Comparison of ENCODE assay signal across 8 cellular contexts in the genomic region with DNA sequence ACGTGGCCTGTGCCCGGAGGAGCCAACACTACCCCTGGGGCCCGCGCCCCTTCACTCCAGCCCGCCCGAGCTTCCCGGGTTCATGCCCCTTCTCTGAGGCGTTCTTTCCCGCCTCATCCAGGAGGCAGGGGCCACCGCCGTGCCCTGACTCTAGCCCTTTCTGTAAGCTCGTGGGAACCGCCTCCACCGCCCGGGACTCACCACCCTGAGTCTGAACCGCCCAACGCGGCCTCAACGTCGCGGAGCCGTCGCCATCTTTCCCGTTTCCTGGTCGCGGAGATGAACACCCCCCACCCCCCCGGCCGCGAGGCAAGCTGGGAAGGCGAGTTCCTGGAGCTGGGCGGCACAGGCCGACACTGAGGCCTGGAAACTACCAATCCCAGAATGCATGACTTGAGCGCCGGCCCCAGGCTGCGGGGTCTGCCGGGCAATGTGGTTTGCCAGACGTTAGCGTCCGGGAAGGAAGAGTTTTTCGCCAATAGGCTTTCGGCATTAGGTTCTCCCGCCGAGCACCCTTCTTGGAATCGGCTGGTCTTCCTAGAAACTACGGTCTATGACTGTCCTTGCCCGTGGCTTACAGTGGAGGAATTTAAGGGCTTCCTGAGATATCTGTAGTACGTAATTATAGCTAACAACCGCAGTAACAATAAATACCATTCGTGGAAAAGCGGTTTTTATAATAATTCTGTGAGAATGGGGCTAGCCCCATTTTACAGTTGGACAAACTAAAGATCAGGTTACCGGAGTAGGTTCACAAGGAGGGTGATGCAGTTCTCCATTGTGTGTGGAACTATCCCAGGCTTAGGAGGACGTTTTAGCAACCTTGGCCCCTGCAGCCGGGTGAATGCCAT. TPM values are rescaled to one million over a fixed set of nuclear protein-coding genes. Genes with fewer than 3 reads are reported as not detected.
A peak's percentile ranks its signal among the peaks of the same experiment; 100 is the strongest.
DNase-seq lines count a peak whose midpoint lies in the region; ATAC-seq and TF ChIP-seq lines count a peak whose summit lies in the region.

DDX23 (minus strand) TSS at position 281 of the 851 bp plus-strand sequence. CDS start 6,381 bp downstream, outside the sequence.

- TF ChIP-seq POLR2A in spleen (IDR thresholded peaks at IDR 0.05) = peak in 2 of 3 donors; percentile 3 to 34

- peak within 1 kb of the TSS; percentile 90 for H3K4me3 ChIP-seq in AG04450 (ENCODE audit: low read depth, low read length)
- H3K4me3 ChIP-seq in cardiac fibroblast (replicated peaks in 1 of 2; ENCODE audit: low read depth in 2 of 2, low read length in 2 of 2) = peak within 1 kb of the TSS; percentile 94 to 96
- H3K4me3 ChIP-seq in spleen = peak within 1 kb of the TSS; percentile 70 to 99 (median 91)

- CTCF ChIA-PET in AG04450 (lab: Charles Lee) = interaction anchor here (0.7 to 12.9 kb wide), 28 partner anchors 11 to 147 kb away, joined by 3 to 411 read pairs (median 12); partner anchors contain the start of genes ARF3, DDN, FKBP11 and RND1
- CTCF ChIA-PET in WTC11 (lab: Charles Lee) = interaction anchor here (0.6 to 6.9 kb wide), 41 partner anchors 13 to 437 kb away, joined by 3 to 352 read pairs (median 6); partner anchors contain the start of genes ARF3, CACNB3, RND1 and WNT1

- intact Hi-C loops in spleen (cut with DNase I; ENCODE audit: low total_unique reads) = loop anchor here (2.0 kb wide), 1 partner anchor 39 kb away; no protein-coding TSS in a partner anchor

- TF ChIP-seq CTCF in AG04450 (IDR thresholded peaks at IDR 0.05; ENCODE audit: low read depth, low read length) (no peak), WTC11 (IDR thresholded peaks at IDR 0.05) (no peak), cardiac fibroblast (IDR thresholded peaks at IDR 0.05; ENCODE audit: low read depth, low read length) (no peak), spleen (IDR thresholded peaks at IDR 0.05 in 8 of 11, conservative IDR thresholded peaks at IDR 0.05 in 3 of 11) (peak in 1 of 11 experiments; percentile 34)

- peak; percentile 94 for DNase-seq in AG04450 (ENCODE audit: low read depth, low spot score)
- DNase-seq in NCI-H226 = peak; percentile 100
- peak; percentile 93 for DNase-seq in WTC11 (ENCODE audit: low spot score)
- DNase-seq in cardiac fibroblast (ENCODE audit: low read depth in 2 of 2) = peak; percentile 97 to 98
- DNase-seq in immature natural killer cell = peak; percentile 89 to 92 (median 90)
- peak; percentile 97 for DNase-seq in spleen

- H3K27ac ChIP-seq in AG04450 (ENCODE audit: low read depth, low read length) (peak within 1 kb of the TSS; percentile 47), spleen (peak within 1 kb of the TSS; percentile 82 to 93 (median 92))

- H3K27me3 ChIP-seq in AG04450 (ENCODE audit: control insufficient read depth, insufficient read depth, low read length) (peaks cover 4% of the 10 kb centered on the region), spleen (replicated peaks in 1 of 7) (no peaks in the 10 kb centered on the region)

- H3K27ac Mint-ChIP-seq in WTC11 = peak within 1 kb of the TSS; percentile 95
- peak within 1 kb of the TSS; percentile 96 to 100 (median 98) for H3K27ac Mint-ChIP-seq in immature natural killer cell

- H3K27me3 Mint-ChIP-seq in WTC11 (ENCODE audit: low read depth) (no peaks in the 10 kb centered on the region), immature natural killer cell (ENCODE audit: low read depth in 3 of 3) (peaks cover 4 to 19% (median 14%) of the 10 kb centered on the region in 3 donors)

- H3K9me3 Mint-ChIP-seq in WTC11 (no peaks in the 10 kb centered on the region), immature natural killer cell (no peaks in the 10 kb centered on the region)

- H3K9me3 ChIP-seq in AG04450 (ENCODE audit: control insufficient read depth, insufficient read depth, low read length) (peaks cover 3% of the 10 kb centered on the region; the same call in 1 of the 2 replicates), spleen (no peaks in the 10 kb centered on the region)

- H3K4me3 Mint-ChIP-seq in WTC11 (peak within 1 kb of the TSS; percentile 94), immature natural killer cell (peak within 1 kb of the TSS; percentile 95 to 99 (median 97))

- H3K4me1 ChIP-seq in spleen = peaks cover 23 to 60% (median 46%) of the 10 kb centered on the region in 6 donors

- peaks cover 20% of the 10 kb centered on the region for H3K4me1 Mint-ChIP-seq in WTC11
- H3K4me1 Mint-ChIP-seq in immature natural killer cell = peaks cover 35 to 54% of the 10 kb centered on the region in 2 donors

- peak; percentile 95 for ATAC-seq in GM18909 (IDR thresholded peaks at IDR 0.05; ENCODE audit: poor library complexity, unreplicated experiment)
- ATAC-seq in HG03175 (IDR thresholded peaks at IDR 0.05; ENCODE audit: unreplicated experiment) = peak; percentile 94
- peak; percentile 99 for ATAC-seq in WTC11

- peaks cover 0 to 35% (median 6%) of the 10 kb centered on the region in 6 donors for H3K36me3 ChIP-seq in spleen

- POLR2A ChIA-PET in AG04450 (lab: Yijun Ruan, JAX) = interaction anchor here (0.6 to 1.2 kb wide), 10 partner anchors 14 to 472 kb away, joined by 3 to 5 read pairs (median 4); partner anchors contain the start of genes FKBP11 and RND1
- POLR2A ChIA-PET in WTC11 (lab: Charles Lee) = interaction anchor here (0.6 to 3.2 kb wide), 11 partner anchors 13 to 279 kb away, joined by 3 to 24 read pairs (median 5); partner anchors contain the start of genes ARF3, RND1 and TUBA1B

- WGBS in spleen, 5 donors = 0 to 1% (median 0%) methylated on average over 45 to 53 of the region's 53 CpGs

- H3K36me3 Mint-ChIP-seq in WTC11 (peaks cover 3% of the 10 kb centered on the region; the same call in 1 of the 2 replicates), immature natural killer cell (peaks cover 0 to 8% (median 0%) of the 10 kb centered on the region in 3 donors)

TF ChIP-seq in WTC11, 78 proteins besides CTCF, POLR2A, EP300 and RAD21 (continues in another document):
- TF ChIP-seq, protein P1, sequence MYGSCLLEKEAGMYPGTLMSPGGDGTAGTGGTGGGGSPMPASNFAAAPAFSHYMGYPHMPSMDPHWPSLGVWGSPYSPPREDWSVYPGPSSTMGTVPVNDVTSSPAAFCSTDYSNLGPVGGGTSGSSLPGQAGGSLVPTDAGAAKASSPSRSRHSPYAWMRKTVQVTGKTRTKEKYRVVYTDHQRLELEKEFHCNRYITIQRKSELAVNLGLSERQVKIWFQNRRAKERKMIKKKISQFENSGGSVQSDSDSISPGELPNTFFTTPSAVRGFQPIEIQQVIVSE (CRISPR knock-in tag; IDR thresholded peaks at IDR 0.05; ENCODE audit: borderline replicate concordance) = no peak
- TF ChIP-seq E2F1 (CRISPR knock-in tag; IDR thresholded peaks at IDR 0.05) = no peak
- TF ChIP-seq, protein P2, sequence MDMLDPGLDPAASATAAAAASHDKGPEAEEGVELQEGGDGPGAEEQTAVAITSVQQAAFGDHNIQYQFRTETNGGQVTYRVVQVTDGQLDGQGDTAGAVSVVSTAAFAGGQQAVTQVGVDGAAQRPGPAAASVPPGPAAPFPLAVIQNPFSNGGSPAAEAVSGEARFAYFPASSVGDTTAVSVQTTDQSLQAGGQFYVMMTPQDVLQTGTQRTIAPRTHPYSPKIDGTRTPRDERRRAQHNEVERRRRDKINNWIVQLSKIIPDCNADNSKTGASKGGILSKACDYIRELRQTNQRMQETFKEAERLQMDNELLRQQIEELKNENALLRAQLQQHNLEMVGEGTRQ (CRISPR knock-in tag; IDR thresholded peaks at IDR 0.05) = no peak
- 0 out of 2 replicates have a peak, but pooled peaks have one; percentile 84 for TF ChIP-seq ETV6 (CRISPR knock-in tag; IDR thresholded peaks at IDR 0.05)
- no peak for TF ChIP-seq ZNF425 (CRISPR knock-in tag; conservative IDR thresholded peaks at IDR 0.05)
- no peak for TF ChIP-seq ATF1 (CRISPR knock-in tag; IDR thresholded peaks at IDR 0.05)
- TF ChIP-seq JUN (CRISPR knock-in tag; IDR thresholded peaks at IDR 0.05) = peak; percentile 52; the same call in 1 of the 2 replicates
- 0 out of 2 replicates have a peak, but pooled peaks have one; percentile 25 for TF ChIP-seq HMGA2 (CRISPR knock-in tag; IDR thresholded peaks at IDR 0.05)
- no peak for TF ChIP-seq ZNF416 (CRISPR knock-in tag; IDR thresholded peaks at IDR 0.05)

RNA-seq across cellular contexts. Expression of gene DDX23, which starts in this region (rescaled TPM):
- 56.6 and 57.4 TPM in 2 replicates for polyA plus RNA-seq in AG04450 (2011; rRNA removed)
- polyA minus RNA-seq in AG04450 (2011; rRNA and poly(A)+ RNA removed) = 43.9 and 53.5 TPM in 2 replicates
- 91.1 to 107 TPM (median 93.4 TPM) in 3 replicates for total RNA-seq in WTC11 (2021)
- 10 to 100 TPM; 27.7 to 76.6 (median 37.7) TPM for polyA plus RNA-seq in immature natural killer cell
- 100 to 1,000 TPM in 3 of 7 donors, 10 to 100 TPM in 4; 71.7 to 104 (median 91.7) TPM for total RNA-seq in spleen
- 10 to 100 TPM; 33.1 to 54.9 (median 49.2) TPM for polyA plus RNA-seq in spleen

Comparison
In these comparisons a context has a peak if more than half of its experiments do, and no peak if none do; other contexts are left out.
1. Peak in every context shown above with its lines: DNase-seq, ATAC-seq, H3K4me3 ChIP-seq and H3K27ac ChIP-seq.